Comparison of ENCODE assay signal across 8 cellular contexts in the genomic region with DNA sequence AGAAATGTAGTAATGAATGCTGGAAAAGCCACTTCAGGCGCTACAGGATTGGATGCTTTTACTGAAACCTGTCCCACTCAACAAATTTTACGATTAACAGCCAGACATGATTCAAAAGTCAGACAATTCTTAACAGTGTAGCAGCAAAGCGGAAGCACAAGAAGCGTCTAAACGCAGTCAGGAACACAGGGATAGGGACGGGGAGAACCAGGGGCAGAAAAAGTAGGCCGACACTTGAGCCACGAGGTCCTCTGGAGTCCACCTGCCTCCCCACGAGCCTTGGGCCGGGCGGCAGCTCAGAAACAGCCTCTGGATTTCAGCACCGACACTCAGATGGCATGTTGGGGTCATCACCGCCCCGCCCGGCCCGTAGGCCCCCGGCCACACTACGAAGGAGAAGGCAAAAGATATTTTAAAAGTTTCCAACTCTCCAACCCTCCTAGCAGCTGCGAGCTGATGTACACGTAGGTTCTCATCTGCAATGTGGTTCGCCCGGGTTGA. TPM values are rescaled to one million over a fixed set of nuclear protein-coding genes. Genes with fewer than 3 reads are reported as not detected.
A peak's percentile ranks its signal among the peaks of the same experiment; 100 is the strongest.
DNase-seq lines count a peak whose midpoint lies in the region; ATAC-seq and TF ChIP-seq lines count a peak whose summit lies in the region.

No MANE protein-coding gene starts in this region.

- H3K27me3 ChIP-seq in iPS-18a (ENCODE audit: control insufficient read depth, insufficient read depth, low read length): no peaks in the 10 kb centered on the region

- peak overlapping the region; percentile 96 for H3K4me3 Mint-ChIP-seq in activated T-helper 1 cell treated with anti-CD3 and anti-CD28 coated beads, Interleukin-12 subunit alpha, Interleukin-12 subunit beta, Interleukin-2, Interleukin-4 antibody, amounts not matched to agents 30 ng/mL and 10 ng/mL and 1 ng/mL, durations not matched to agents 14 hours and 24 hours and 36 hours
- peak overlapping the region; percentile 97 for H3K4me3 Mint-ChIP-seq in stimulated activated effector memory CD8-positive, alpha-beta T cell treated with anti-CD3 and anti-CD28 coated beads, Interleukin-12 subunit alpha, Interleukin-12 subunit beta, amount 100 ng/mL, for 72 hours

- H3K4me3 ChIP-seq in HEK293 (ENCODE audit: low read depth, low read length) (peak overlapping the region; percentile 98), iPS-18a (ENCODE audit: low read length) (peak overlapping the region; percentile 97)

- TF ChIP-seq CTCF in HEK293 (tag by site-specific recombination; IDR thresholded peaks at IDR 0.05): no peak

- DNase-seq in activated T-helper 1 cell treated with anti-CD3 and anti-CD28 coated beads, Interleukin-12 subunit alpha, Interleukin-12 subunit beta, Interleukin-2, Interleukin-4 antibody, amounts not matched to agents 30 ng/mL and 10 ng/mL and 1 ng/mL, durations not matched to agents 14 hours and 24 hours and 36 hours (ENCODE audit: low spot score): no peak
- DNase-seq in stimulated activated effector memory CD8-positive, alpha-beta T cell treated with anti-CD3 and anti-CD28 coated beads, Interleukin-12 subunit alpha, Interleukin-12 subunit beta, amount 100 ng/mL, for 72 hours (ENCODE audit: low spot score in 2 of 2): no peak
- DNase-seq in OCI-M2 (lab: John Stamatoyannopoulos, UW; ENCODE audit: unreplicated experiment) (no peak), COLO829 (ENCODE audit: low spot score) (no peak)
- DNase-seq in stimulated activated CD4-positive, alpha-beta T cell treated with anti-CD3 and anti-CD28 coated beads, Interleukin-2, amount 100 ng/mL, for 48 hours: no peak
- DNase-seq in stimulated activated naive CD4-positive, alpha-beta T cell treated with Interleukin-2 at 50 U/mL for 16 hours (lab: John Stamatoyannopoulos, UW): no peak

- H3K27ac ChIP-seq in HEK293 (ENCODE audit: extremely low read depth, low read depth, low read length) (peak overlapping the region; percentile 99), iPS-18a (ENCODE audit: low read length) (peak overlapping the region; percentile 86)

- H3K36me3 ChIP-seq in HEK293 (ENCODE audit: control insufficient read depth in 2 of 2, insufficient read depth in 1 of 2, low read length in 2 of 2) (peaks cover 31 to 59% of the 10 kb centered on the region in 2 experiments), iPS-18a (ENCODE audit: control insufficient read depth, low read depth, low read length) (peaks cover 47% of the 10 kb centered on the region)

- H3K9ac ChIP-seq in iPS-18a (ENCODE audit: low read length): peak overlapping the region; percentile 96

- CTCF ChIA-PET in HEK293 (lab: Yijun Ruan, JAX): no interaction called here

- no peak for ATAC-seq in stimulated activated effector memory CD8-positive, alpha-beta T cell treated with anti-CD3 and anti-CD28 coated beads, Interleukin-12 subunit alpha, Interleukin-12 subunit beta, amount 100 ng/mL, for 72 hours

- no peaks in the 10 kb centered on the region for H3K27me3 Mint-ChIP-seq in activated T-helper 1 cell treated with anti-CD3 and anti-CD28 coated beads, Interleukin-12 subunit alpha, Interleukin-12 subunit beta, Interleukin-2, Interleukin-4 antibody, amounts not matched to agents 30 ng/mL and 10 ng/mL and 1 ng/mL, durations not matched to agents 14 hours and 24 hours and 36 hours (ENCODE audit: insufficient read depth)

- H3K4me1 ChIP-seq in HEK293 (ENCODE audit: control insufficient read depth, insufficient read depth, low read length) (no peaks in the 10 kb centered on the region), iPS-18a (ENCODE audit: control insufficient read depth, low read depth, low read length) (peaks cover 19% of the 10 kb centered on the region)

- H3K27ac Mint-ChIP-seq in activated T-helper 1 cell treated with anti-CD3 and anti-CD28 coated beads, Interleukin-12 subunit alpha, Interleukin-12 subunit beta, Interleukin-2, Interleukin-4 antibody, amounts not matched to agents 30 ng/mL and 10 ng/mL and 1 ng/mL, durations not matched to agents 14 hours and 24 hours and 36 hours: peak overlapping the region; percentile 99
- H3K27ac Mint-ChIP-seq in stimulated activated effector memory CD8-positive, alpha-beta T cell treated with anti-CD3 and anti-CD28 coated beads, Interleukin-12 subunit alpha, Interleukin-12 subunit beta, amount 100 ng/mL, for 72 hours: peak overlapping the region; percentile 100

- peaks cover 49% of the 10 kb centered on the region for H3K4me1 Mint-ChIP-seq in activated T-helper 1 cell treated with anti-CD3 and anti-CD28 coated beads, Interleukin-12 subunit alpha, Interleukin-12 subunit beta, Interleukin-2, Interleukin-4 antibody, amounts not matched to agents 30 ng/mL and 10 ng/mL and 1 ng/mL, durations not matched to agents 14 hours and 24 hours and 36 hours (ENCODE audit: low read depth)
- peaks cover 63% of the 10 kb centered on the region for H3K4me1 Mint-ChIP-seq in stimulated activated effector memory CD8-positive, alpha-beta T cell treated with anti-CD3 and anti-CD28 coated beads, Interleukin-12 subunit alpha, Interleukin-12 subunit beta, amount 100 ng/mL, for 72 hours

- H3K9me3 ChIP-seq in HEK293 (ENCODE audit: control insufficient read depth, insufficient read depth, low read depth, low read length) (no peaks in the 10 kb centered on the region), iPS-18a (ENCODE audit: control insufficient read depth, low read depth, low read length) (no peaks in the 10 kb centered on the region)

- intact Hi-C loops in activated T-helper 1 cell treated with anti-CD3 and anti-CD28 coated beads, Interleukin-12 subunit alpha, Interleukin-12 subunit beta, Interleukin-2, Interleukin-4 antibody, amounts not matched to agents 30 ng/mL and 10 ng/mL and 1 ng/mL, durations not matched to agents 14 hours and 24 hours and 36 hours (cut with micrococcal nuclease): loop anchor here (5.0 to 10.0 kb wide), 5 partner anchors 36 to 1688 kb away; a partner anchor contains a TSS

- H3K9me3 Mint-ChIP-seq in activated T-helper 1 cell treated with anti-CD3 and anti-CD28 coated beads, Interleukin-12 subunit alpha, Interleukin-12 subunit beta, Interleukin-2, Interleukin-4 antibody, amounts not matched to agents 30 ng/mL and 10 ng/mL and 1 ng/mL, durations not matched to agents 14 hours and 24 hours and 36 hours: no peaks in the 10 kb centered on the region
- no peaks in the 10 kb centered on the region for H3K9me3 Mint-ChIP-seq in stimulated activated effector memory CD8-positive, alpha-beta T cell treated with anti-CD3 and anti-CD28 coated beads, Interleukin-12 subunit alpha, Interleukin-12 subunit beta, amount 100 ng/mL, for 72 hours

- peaks cover 51% of the 10 kb centered on the region for H3K36me3 Mint-ChIP-seq in activated T-helper 1 cell treated with anti-CD3 and anti-CD28 coated beads, Interleukin-12 subunit alpha, Interleukin-12 subunit beta, Interleukin-2, Interleukin-4 antibody, amounts not matched to agents 30 ng/mL and 10 ng/mL and 1 ng/mL, durations not matched to agents 14 hours and 24 hours and 36 hours (ENCODE audit: low read depth)
- H3K36me3 Mint-ChIP-seq in stimulated activated effector memory CD8-positive, alpha-beta T cell treated with anti-CD3 and anti-CD28 coated beads, Interleukin-12 subunit alpha, Interleukin-12 subunit beta, amount 100 ng/mL, for 72 hours: peaks cover 98% of the 10 kb centered on the region

- POLR2A ChIA-PET in HEK293 (lab: Yijun Ruan, JAX): interaction anchor here (1.1 to 4.1 kb wide), 4 partner anchors 8 to 52 kb away, joined by 3 to 39 read pairs (median 8); a partner anchor contains a TSS

TF ChIP-seq in HEK293, 187 proteins besides CTCF, POLR2A, EP300 and RAD21:
- TF ChIP-seq, protein P1, sequence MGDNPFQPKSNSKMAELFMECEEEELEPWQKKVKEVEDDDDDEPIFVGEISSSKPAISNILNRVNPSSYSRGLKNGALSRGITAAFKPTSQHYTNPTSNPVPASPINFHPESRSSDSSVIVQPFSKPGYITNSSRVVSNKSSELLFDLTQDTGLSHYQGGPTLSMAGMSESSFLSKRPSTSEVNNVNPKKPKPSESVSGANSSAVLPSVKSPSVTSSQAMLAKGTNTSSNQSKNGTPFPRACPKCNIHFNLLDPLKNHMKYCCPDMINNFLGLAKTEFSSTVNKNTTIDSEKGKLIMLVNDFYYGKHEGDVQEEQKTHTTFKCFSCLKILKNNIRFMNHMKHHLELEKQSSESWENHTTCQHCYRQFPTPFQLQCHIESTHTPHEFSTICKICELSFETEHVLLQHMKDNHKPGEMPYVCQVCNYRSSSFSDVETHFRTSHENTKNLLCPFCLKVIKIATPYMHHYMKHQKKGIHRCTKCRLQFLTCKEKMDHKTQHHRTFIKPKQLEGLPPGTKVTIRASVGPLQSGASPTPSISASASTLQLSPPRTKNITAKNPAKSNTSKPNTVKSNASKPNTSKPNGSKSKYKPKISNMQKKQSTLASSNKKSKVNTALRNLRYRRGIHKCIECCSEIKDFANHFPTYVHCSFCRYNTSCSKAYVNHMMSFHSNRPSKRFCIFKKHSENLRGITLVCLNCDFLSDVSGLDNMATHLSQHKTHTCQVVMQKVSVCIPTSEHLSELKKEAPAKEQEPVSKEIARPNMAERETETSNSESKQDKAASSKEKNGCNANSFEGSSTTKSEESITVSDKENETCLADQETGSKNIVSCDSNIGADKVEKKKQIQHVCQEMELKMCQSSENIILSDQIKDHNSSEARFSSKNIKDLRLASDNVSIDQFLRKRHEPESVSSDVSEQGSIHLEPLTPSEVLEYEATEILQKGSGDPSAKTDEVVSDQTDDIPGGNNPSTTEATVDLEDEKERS (tag by site-specific recombination; IDR thresholded peaks at IDR 0.05): no peak
- TF ChIP-seq ZNF121 (tag by site-specific recombination; IDR thresholded peaks at IDR 0.05) (no peak), BCL11B (tag by site-specific recombination; IDR thresholded peaks at IDR 0.05; ENCODE audit: low read depth) (0 out of 2 replicates have a peak, but pooled peaks have one; percentile 9)

RNA-seq across cellular contexts. Expression of a gene that starts 0.6 kb away (rescaled TPM):
- 2,098 and 2,121 TPM in 2 replicates for total RNA-seq in activated T-helper 1 cell treated with anti-CD3 and anti-CD28 coated beads, Interleukin-12 subunit alpha, Interleukin-12 subunit beta, Interleukin-2, Interleukin-4 antibody, amounts not matched to agents 30 ng/mL and 10 ng/mL and 1 ng/mL, durations not matched to agents 14 hours and 24 hours and 36 hours

RNA-seq across cellular contexts. Expression of a gene that starts 17.9 kb away (rescaled TPM):
- 15.3 and 17.1 TPM in 2 replicates for total RNA-seq in activated T-helper 1 cell treated with anti-CD3 and anti-CD28 coated beads, Interleukin-12 subunit alpha, Interleukin-12 subunit beta, Interleukin-2, Interleukin-4 antibody, amounts not matched to agents 30 ng/mL and 10 ng/mL and 1 ng/mL, durations not matched to agents 14 hours and 24 hours and 36 hours

RNA-seq across cellular contexts. Expression of a gene that starts 20.0 kb away (rescaled TPM):
- 31.8 and 34.8 TPM in 2 replicates for total RNA-seq in activated T-helper 1 cell treated with anti-CD3 and anti-CD28 coated beads, Interleukin-12 subunit alpha, Interleukin-12 subunit beta, Interleukin-2, Interleukin-4 antibody, amounts not matched to agents 30 ng/mL and 10 ng/mL and 1 ng/mL, durations not matched to agents 14 hours and 24 hours and 36 hours

RNA-seq across cellular contexts. Expression of a gene that starts 38.1 kb away (rescaled TPM):
- 1.5 and 1.8 TPM in 2 replicates for total RNA-seq in activated T-helper 1 cell treated with anti-CD3 and anti-CD28 coated beads, Interleukin-12 subunit alpha, Interleukin-12 subunit beta, Interleukin-2, Interleukin-4 antibody, amounts not matched to agents 30 ng/mL and 10 ng/mL and 1 ng/mL, durations not matched to agents 14 hours and 24 hours and 36 hours
